In the genomic region with DNA sequence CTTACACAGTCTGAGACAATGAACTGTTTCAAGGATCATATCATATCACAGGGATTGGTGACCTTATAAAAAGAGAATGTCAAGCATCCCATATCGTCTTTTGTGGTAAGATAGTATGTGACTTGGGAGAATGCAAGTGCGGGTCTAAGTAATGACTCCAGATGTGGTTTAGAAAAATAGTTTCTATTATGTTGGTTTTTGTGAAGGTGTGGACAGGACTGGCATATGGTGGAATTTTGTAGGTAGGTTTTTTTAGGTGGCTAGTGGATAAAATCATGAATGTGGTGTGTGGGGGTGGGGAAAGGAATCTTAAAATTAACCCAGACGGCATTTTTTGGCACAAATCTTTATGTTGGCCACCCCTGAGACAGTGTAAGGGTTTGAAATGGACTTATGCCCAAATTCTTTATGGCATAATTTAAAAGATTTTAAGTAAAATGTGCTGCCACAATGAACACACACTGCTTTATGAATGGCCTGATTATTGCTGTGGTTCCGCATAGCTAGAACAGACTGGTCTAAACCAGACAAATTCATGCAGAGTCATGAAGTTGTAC, we compare ENCODE assay signal across 15 cellular contexts.
DNase-seq lines count a peak whose midpoint lies in the region; ATAC-seq, FAIRE-seq and TF ChIP-seq lines count a peak whose summit lies in the region.
"Had no signal": no experiment of that assay in that cellular context is flagged by ENCODE, and none has a peak within 500 bp of the region (broad histone marks: within the 10 kb centered on the region; RNA-seq: fewer than 3 reads in every experiment).

No MANE protein-coding gene starts in this region.

- no peak overlapping the region for H3K4me3 Mint-ChIP-seq in astrocyte (ENCODE audit: unreplicated experiment)

- peak overlapping the region; percentile 73 for H3K9ac ChIP-seq in astrocyte (ENCODE audit: low read length)
- H3K9ac ChIP-seq: KMS-11 had no signal

- intact Hi-C loops in left colon (cut with DNase I, micrococcal nuclease), result no loop called here

- peaks cover 38% of the 10 kb centered on the region for H3K4me1 ChIP-seq in astrocyte (ENCODE audit: insufficient read depth, low read length)

- peak overlapping the region; percentile 64 for H3K4me2 ChIP-seq in astrocyte (ENCODE audit: low read length)
- H3K4me2 ChIP-seq: KMS-11 had no signal

- H3K27me3 ChIP-seq in astrocyte (ENCODE audit: insufficient read depth, low read length), result no peaks in the 10 kb centered on the region
- H3K27me3 ChIP-seq: upper lobe of left lung had no signal

- TF ChIP-seq CTCF in astrocyte (IDR thresholded peaks at IDR 0.05; ENCODE audit: insufficient read depth, low read depth, low read length), result no peak
- no peak for TF ChIP-seq CTCF in GM13977 (IDR thresholded peaks at IDR 0.05; ENCODE audit: extremely low read depth, insufficient read depth, missing control alignments)

- H3K36me3 Mint-ChIP-seq in astrocyte (ENCODE audit: low read depth, unreplicated experiment), result no peaks in the 10 kb centered on the region

- ATAC-seq in left colon, result peak; percentile 54
- no peak for ATAC-seq in HG03565 (IDR thresholded peaks at IDR 0.05; ENCODE audit: unreplicated experiment)

- H3K4me3 ChIP-seq in astrocyte (ENCODE audit: insufficient read depth, low read depth, low read length), result peak overlapping the region; percentile 0
- H3K4me3 ChIP-seq: upper lobe of left lung had no signal

- peaks cover 57% of the 10 kb centered on the region for H3K4me1 Mint-ChIP-seq in astrocyte (ENCODE audit: low read depth, unreplicated experiment)

- no peaks in the 10 kb centered on the region for H3K9me3 ChIP-seq in astrocyte (ENCODE audit: insufficient read depth, low read depth, low read length)
- H3K9me3 ChIP-seq: upper lobe of left lung had no signal

- H3K79me2 ChIP-seq in astrocyte (ENCODE audit: insufficient read depth, low read length), result no peaks in the 10 kb centered on the region

- peak overlapping the region; percentile 90 for H3K27ac ChIP-seq in astrocyte (ENCODE audit: low read depth, low read length)
- H3K27ac ChIP-seq: KMS-11, upper lobe of left lung had no signal

- DNase-seq in A172 (ENCODE audit: low spot score) (peak; percentile 91), HCEC 1CT (peak; percentile 78), astrocyte (ENCODE audit: low read depth) (peak; percentile 99), left colon (no peak), T-helper 9 cell (no peak), GM13977 (ENCODE audit: low spot score) (no peak)
- no peak for DNase-seq in effector CD8-positive, alpha-beta T cell (lab: John Stamatoyannopoulos, UW)
- DNase-seq: amygdala, DND-41, NCI-H2227 treated with DMSO at 0.1 percent for 48 hours, upper lobe of left lung had no signal

- no peaks in the 10 kb centered on the region for H3K27me3 Mint-ChIP-seq in astrocyte (ENCODE audit: low read depth, unreplicated experiment)

- H3K36me3 ChIP-seq in astrocyte (ENCODE audit: insufficient read depth, low read length), result no peaks in the 10 kb centered on the region
- H3K36me3 ChIP-seq: upper lobe of left lung had no signal

- no peak overlapping the region for H2AFZ ChIP-seq in astrocyte (ENCODE audit: low read depth, low read length)

- peak overlapping the region; percentile 95 for H3K27ac Mint-ChIP-seq in astrocyte (ENCODE audit: unreplicated experiment)

- in situ Hi-C loops in GM13977 (cut with MboI; ENCODE audit: low pct_unique_long_range_greater_than_20kb, low sequenced_read_pairs, unreplicated experiment), result no loop called here

- no peaks in the 10 kb centered on the region for H3K9me3 Mint-ChIP-seq in astrocyte (ENCODE audit: unreplicated experiment)

- FAIRE-seq in astrocyte (lab: Jason Lieb, UNC), result peak; percentile 97
- FAIRE-seq: small intestine, TTC549 had no signal

- no peaks in the 10 kb centered on the region for H4K20me1 ChIP-seq in astrocyte (ENCODE audit: insufficient read depth, low read length)

Comparison
In these comparisons a context has a peak if more than half of its experiments do, and no peak if none do; other contexts are left out.
1. DNase-seq: peak in A172 (single experiment), HCEC 1CT (single experiment) and astrocyte (single experiment); none in left colon (0 of 2), T-helper 9 cell (single experiment), GM13977 (single experiment) and effector CD8-positive, alpha-beta T cell (single experiment).